Comparison of ENCODE assay signal across 14 cellular contexts in genomic region chr17:42253173-42253545, GRCh38. TPM values are rescaled to one million over a fixed set of nuclear protein-coding genes. Genes with fewer than 3 reads are reported as not detected.
DNase-seq lines count a peak whose midpoint lies in the region; ATAC-seq, FAIRE-seq and TF ChIP-seq lines count a peak whose summit lies in the region.
"Had no signal": no experiment of that assay in that cellular context is flagged by ENCODE, and none has a peak within 500 bp of the region (broad histone marks: within the 10 kb centered on the region; RNA-seq: fewer than 3 reads in every experiment).

No MANE protein-coding gene starts in this region.

- TF ChIP-seq CTCF in WTC11 (IDR thresholded peaks at IDR 0.05) (no peak), endothelial cell of umbilical vein (IDR thresholded peaks at IDR 0.05; ENCODE audit: extremely low read depth in 1 of 2, insufficient read depth in 1 of 2, low read depth in 1 of 2, low read length in 2 of 2) (no peak)

- H3K27me3 ChIP-seq in endothelial cell of umbilical vein (ENCODE audit: control insufficient read depth in 2 of 2, insufficient read depth in 2 of 2, low read length in 2 of 2): no peaks in the 10 kb centered on the region
- H3K27me3 ChIP-seq: ascending aorta had no signal

- H3K36me3 Mint-ChIP-seq in activated T-cell treated with anti-CD3 and anti-CD28 coated beads, Interleukin-2, amount 50 U/mL, for 24 hours (ENCODE audit: low read depth): peaks cover 14% of the 10 kb centered on the region
- H3K36me3 Mint-ChIP-seq in WTC11: no peaks in the 10 kb centered on the region
- no peaks in the 10 kb centered on the region for H3K36me3 Mint-ChIP-seq in stimulated activated memory B cell treated with anti-CD40 and anti-IgM and Interleukin-4, amounts not matched to agents 10 μg/mL and 1 μg/mL and 100 μg/mL, for 72 hours

- peaks cover 28% of the 10 kb centered on the region for H3K79me2 ChIP-seq in endothelial cell of umbilical vein (ENCODE audit: control insufficient read depth, insufficient read depth, low read length)

- dilution Hi-C loops in endothelial cell of umbilical vein (cut with MboI; ENCODE audit: extremely low pct_ligation_motif_present, low sequenced_read_pairs): no loop called here

- no peaks in the 10 kb centered on the region for H3K9me3 ChIP-seq in endothelial cell of umbilical vein (replicated peaks; ENCODE audit: control insufficient read depth, insufficient read depth, low read length)
- H3K9me3 ChIP-seq: ascending aorta had no signal

- H2AFZ ChIP-seq in endothelial cell of umbilical vein (ENCODE audit: low read depth, low read length): no peak overlapping the region

- H4K20me1 ChIP-seq in endothelial cell of umbilical vein (replicated peaks; ENCODE audit: control insufficient read depth, extremely low read depth, insufficient read depth, low read length): no peaks in the 10 kb centered on the region

- peak overlapping the region; percentile 81 for H3K27ac ChIP-seq in endothelial cell of umbilical vein (ENCODE audit: insufficient read depth, low read depth, low read length)
- H3K27ac ChIP-seq: ascending aorta had no signal

- BruUV-seq in endothelial cell of umbilical vein (replicated peaks; lab: Mats Ljungman, UMichigan): TSS peak; percentile 40

- no peaks in the 10 kb centered on the region for H3K9me1 ChIP-seq in endothelial cell of umbilical vein (replicated peaks; ENCODE audit: control insufficient read depth, extremely low read depth, insufficient read depth, low read length)

- H3K4me3 ChIP-seq in endothelial cell of umbilical vein (replicated peaks in 1 of 3; ENCODE audit: insufficient read depth in 1 of 3, low read depth in 1 of 3, low read length in 3 of 3): peak overlapping the region in 1 of 3 experiments; percentile 26
- H3K4me3 ChIP-seq: ascending aorta had no signal

- no peak for DNase-seq in activated T-cell treated with anti-CD3 and anti-CD28 coated beads, Interleukin-2, amount 50 U/mL, for 24 hours
- DNase-seq in activated T-cell treated with anti-CD3 and anti-CD28 coated beads for 4 hours (no peak), WTC11 (ENCODE audit: low spot score) (no peak), endothelial cell of umbilical vein (ENCODE audit: low read depth, low spot score) (no peak), NCI-H2029 (lab: John Stamatoyannopoulos, UW) (no peak)
- no peak for DNase-seq in stimulated activated CD4-positive, alpha-beta T cell treated with anti-CD3 and anti-CD28 coated beads, Interleukin-4, amount 100 ng/mL, for 4 hours
- DNase-seq: left ventricle myocardium superior, NCI-H187 treated with DMSO at 0.1 percent for 48 hours, occipital lobe had no signal

- H3K4me1 Mint-ChIP-seq in activated T-cell treated with anti-CD3 and anti-CD28 coated beads, Interleukin-2, amount 50 U/mL, for 24 hours (ENCODE audit: low read depth): peaks cover 75% of the 10 kb centered on the region
- peaks cover 33% of the 10 kb centered on the region for H3K4me1 Mint-ChIP-seq in WTC11
- H3K4me1 Mint-ChIP-seq in stimulated activated memory B cell treated with anti-CD40 and anti-IgM and Interleukin-4, amounts not matched to agents 10 μg/mL and 1 μg/mL and 100 μg/mL, for 72 hours: peaks cover 52% of the 10 kb centered on the region

- POLR2A ChIA-PET in WTC11 (lab: Charles Lee) (no interaction called here), endothelial cell of umbilical vein (lab: Charles Lee) (no interaction called here)

- H3K9me3 Mint-ChIP-seq in activated T-cell treated with anti-CD3 and anti-CD28 coated beads, Interleukin-2, amount 50 U/mL, for 24 hours: no peaks in the 10 kb centered on the region
- no peaks in the 10 kb centered on the region for H3K9me3 Mint-ChIP-seq in WTC11
- H3K9me3 Mint-ChIP-seq in stimulated activated memory B cell treated with anti-CD40 and anti-IgM and Interleukin-4, amounts not matched to agents 10 μg/mL and 1 μg/mL and 100 μg/mL, for 72 hours: no peaks in the 10 kb centered on the region

- no peak for FAIRE-seq in endothelial cell of umbilical vein (lab: Jason Lieb, UNC)
- FAIRE-seq: GM19239, H1 had no signal

- H3K4me1 ChIP-seq in endothelial cell of umbilical vein (ENCODE audit: control insufficient read depth, extremely low read depth, insufficient read depth, low read length): peaks cover 42% of the 10 kb centered on the region

- H3K9ac ChIP-seq in endothelial cell of umbilical vein (replicated peaks; ENCODE audit: extremely low read depth, insufficient read depth, low read length): no peak overlapping the region

- no peaks in the 10 kb centered on the region for H3K36me3 ChIP-seq in endothelial cell of umbilical vein (ENCODE audit: control insufficient read depth in 2 of 2, extremely low read depth in 1 of 2, insufficient read depth in 2 of 2, low read length in 2 of 2)
- H3K36me3 ChIP-seq: ascending aorta had no signal

- CTCF ChIA-PET in WTC11 (lab: Charles Lee) (interaction anchor here (1.1 kb wide), 1 partner anchor 31 kb away, joined by 3 read pairs; no protein-coding TSS in a partner anchor), endothelial cell of umbilical vein (lab: Charles Lee) (interaction anchor here (0.8 to 7.7 kb wide), 2 partner anchors 30 to 265 kb away, joined by 3 to 107 read pairs; no protein-coding TSS in a partner anchor)

- H3K27me3 Mint-ChIP-seq in activated T-cell treated with anti-CD3 and anti-CD28 coated beads, Interleukin-2, amount 50 U/mL, for 24 hours: no peaks in the 10 kb centered on the region
- H3K27me3 Mint-ChIP-seq in WTC11 (ENCODE audit: low read depth): no peaks in the 10 kb centered on the region
- H3K27me3 Mint-ChIP-seq in stimulated activated memory B cell treated with anti-CD40 and anti-IgM and Interleukin-4, amounts not matched to agents 10 μg/mL and 1 μg/mL and 100 μg/mL, for 72 hours: no peaks in the 10 kb centered on the region

- TF ChIP-seq POLR2A in endothelial cell of umbilical vein (IDR thresholded peaks at IDR 0.05; ENCODE audit: low read depth, low read length): no peak

- H3K4me2 ChIP-seq in endothelial cell of umbilical vein (ENCODE audit: insufficient read depth, low read length): peak overlapping the region; percentile 75

- H3K4me3 Mint-ChIP-seq in activated T-cell treated with anti-CD3 and anti-CD28 coated beads, Interleukin-2, amount 50 U/mL, for 24 hours: peak overlapping the region; percentile 24
- no peak overlapping the region for H3K4me3 Mint-ChIP-seq in WTC11
- no peak overlapping the region for H3K4me3 Mint-ChIP-seq in stimulated activated memory B cell treated with anti-CD40 and anti-IgM and Interleukin-4, amounts not matched to agents 10 μg/mL and 1 μg/mL and 100 μg/mL, for 72 hours

- H3K27ac Mint-ChIP-seq in activated T-cell treated with anti-CD3 and anti-CD28 coated beads, Interleukin-2, amount 50 U/mL, for 24 hours: peak overlapping the region; percentile 94
- H3K27ac Mint-ChIP-seq in WTC11: 0 out of 2 replicates have a peak overlapping the region, but pooled peaks have one; percentile 4
- peak overlapping the region; percentile 32 for H3K27ac Mint-ChIP-seq in stimulated activated memory B cell treated with anti-CD40 and anti-IgM and Interleukin-4, amounts not matched to agents 10 μg/mL and 1 μg/mL and 100 μg/mL, for 72 hours

- ATAC-seq in WTC11: no peak
- no peak for ATAC-seq in stimulated activated memory B cell treated with anti-CD40 and anti-IgM and Interleukin-4, amounts not matched to agents 10 μg/mL and 1 μg/mL and 100 μg/mL, for 72 hours
- ATAC-seq in GM21360 (IDR thresholded peaks at IDR 0.05; ENCODE audit: unreplicated experiment): no peak
- ATAC-seq: left ventricle myocardium superior had no signal

- intact Hi-C loops in endothelial cell of umbilical vein (cut with micrococcal nuclease): loop anchor here (2.0 kb wide), 1 partner anchor 22 kb away; no protein-coding TSS in a partner anchor

TF ChIP-seq in WTC11, 78 proteins besides CTCF, POLR2A, EP300 and RAD21 (continues in another document):
- TF ChIP-seq ZNF138 (CRISPR knock-in tag; conservative IDR thresholded peaks at IDR 0.05) (no peak), OVOL2 (CRISPR knock-in tag; IDR thresholded peaks at IDR 0.05; ENCODE audit: borderline replicate concordance) (no peak), TEAD1 (CRISPR knock-in tag; IDR thresholded peaks at IDR 0.05) (no peak)

TF ChIP-seq in endothelial cell of umbilical vein, 7 proteins besides CTCF, POLR2A, EP300 and RAD21 (continues in another document):
- TF ChIP-seq, protein P1, sequence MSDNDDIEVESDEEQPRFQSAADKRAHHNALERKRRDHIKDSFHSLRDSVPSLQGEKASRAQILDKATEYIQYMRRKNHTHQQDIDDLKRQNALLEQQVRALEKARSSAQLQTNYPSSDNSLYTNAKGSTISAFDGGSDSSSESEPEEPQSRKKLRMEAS (IDR thresholded peaks at IDR 0.05; ENCODE audit: insufficient read depth, insufficient read length): no peak

RNA-seq across cellular contexts. Expression of gene STAT5B, which starts 23.0 kb away (rescaled TPM):
- 36.4 to 42.2 TPM (median 37.9 TPM) in 3 replicates for total RNA-seq in WTC11 (2021)
- total RNA-seq in endothelial cell of umbilical vein: 53.1 and 53.7 TPM in 2 replicates
- 42.0 and 43.3 TPM in 2 replicates for polyA plus RNA-seq in endothelial cell of umbilical vein
- polyA plus RNA-seq in endothelial cell of umbilical vein (2011; cell fraction: cytosol; rRNA removed): 28.6 and 34.2 TPM in 2 replicates
- polyA plus RNA-seq in endothelial cell of umbilical vein (2011; cell fraction: nucleus; rRNA removed): 136 and 143 TPM in 2 replicates
- polyA plus RNA-seq in endothelial cell of umbilical vein (2012): 30.8 and 35.1 TPM in 2 replicates
- 54.8 and 62.4 TPM in 2 replicates for polyA minus RNA-seq in endothelial cell of umbilical vein
- polyA minus RNA-seq in endothelial cell of umbilical vein (2011; cell fraction: cytosol; rRNA and poly(A)+ RNA removed): 30.0 TPM
- polyA minus RNA-seq in endothelial cell of umbilical vein (2011; cell fraction: nucleus; rRNA and poly(A)+ RNA removed): 45.8 and 49.5 TPM in 2 replicates

RNA-seq across cellular contexts. Expression of gene STAT5A, which starts 35.1 kb away (rescaled TPM):
- total RNA-seq in WTC11 (2021) (6.6 to 10.9 TPM (median 9.7 TPM) in 3 replicates), endothelial cell of umbilical vein (23.4 and 23.6 TPM in 2 replicates)
- 18.0 and 18.2 TPM in 2 replicates for polyA plus RNA-seq in endothelial cell of umbilical vein
- polyA plus RNA-seq in endothelial cell of umbilical vein (2011; cell fraction: cytosol; rRNA removed): 13.6 and 13.9 TPM in 2 replicates
- polyA plus RNA-seq in endothelial cell of umbilical vein (2011; cell fraction: nucleus; rRNA removed): 24.5 and 28.1 TPM in 2 replicates
- polyA plus RNA-seq in endothelial cell of umbilical vein (2012): 15.8 and 19.2 TPM in 2 replicates
- 30.7 and 33.7 TPM in 2 replicates for polyA minus RNA-seq in endothelial cell of umbilical vein
- 9.0 TPM for polyA minus RNA-seq in endothelial cell of umbilical vein (2011; cell fraction: cytosol; rRNA and poly(A)+ RNA removed)
- polyA minus RNA-seq in endothelial cell of umbilical vein (2011; cell fraction: nucleus; rRNA and poly(A)+ RNA removed): 9.1 and 13.5 TPM in 2 replicates

RNA-seq across cellular contexts. Expression of gene GHDC, which starts 58.9 kb away (rescaled TPM):
- total RNA-seq in WTC11 (2021) (7.5 to 11.1 TPM (median 11.1 TPM) in 3 replicates), endothelial cell of umbilical vein (9.8 TPM in 2 replicates)
- polyA plus RNA-seq in endothelial cell of umbilical vein: 11.2 and 15.8 TPM in 2 replicates
- 5.1 and 7.6 TPM in 2 replicates for polyA plus RNA-seq in endothelial cell of umbilical vein (2011; cell fraction: cytosol; rRNA removed)
- polyA plus RNA-seq in endothelial cell of umbilical vein (2011; cell fraction: nucleus; rRNA removed): 16.1 and 17.2 TPM in 2 replicates
- polyA plus RNA-seq in endothelial cell of umbilical vein (2012): 5.9 and 12.5 TPM in 2 replicates
- 8.0 and 11.1 TPM in 2 replicates for polyA minus RNA-seq in endothelial cell of umbilical vein
- polyA minus RNA-seq in endothelial cell of umbilical vein (2011; cell fraction: cytosol; rRNA and poly(A)+ RNA removed): 10.1 TPM
- 4.9 and 6.2 TPM in 2 replicates for polyA minus RNA-seq in endothelial cell of umbilical vein (2011; cell fraction: nucleus; rRNA and poly(A)+ RNA removed)

Comparison
In these comparisons a context has a peak if more than half of its experiments do, and no peak if none do; other contexts are left out.
1. H3K27ac Mint-ChIP-seq: peak in every context shown above with its lines; median percentile 94 in activated T-cell treated with anti-CD3 and anti-CD28 coated beads, Interleukin-2, amount 50 U/mL, for 24 hours; 32 in stimulated activated memory B cell treated with anti-CD40 and anti-IgM and Interleukin-4, amounts not matched to agents 10 μg/mL and 1 μg/mL and 100 μg/mL, for 72 hours; 4 in WTC11.